In genomic region chrX:150587585-150588503, GRCh38 we compare ENCODE assay signal across 8 cellular contexts. TPM values are rescaled to one million over a fixed set of nuclear protein-coding genes. Genes with fewer than 3 reads are reported as not detected.
DNase-seq lines count a peak whose midpoint lies in the region; ATAC-seq and TF ChIP-seq lines count a peak whose summit lies in the region.

No MANE protein-coding gene starts in this region.

- no peak overlapping the region for H3K4me3 ChIP-seq in BJ (ENCODE audit: low read depth, low read length)
- no peak overlapping the region for H3K4me3 ChIP-seq in HFF-Myc (replicated peaks; ENCODE audit: low read depth, low read length)
- no peak overlapping the region for H3K4me3 ChIP-seq in fibroblast of lung (replicated peaks in 1 of 4; ENCODE audit: control extremely low read depth in 1 of 4, insufficient read depth in 1 of 4, low read depth in 3 of 4, low read length in 4 of 4)

- H3K79me2 ChIP-seq in fibroblast of lung (ENCODE audit: control insufficient read depth, insufficient read depth, low read length), result no peaks in the 10 kb centered on the region

- no peaks in the 10 kb centered on the region for H3K27me3 ChIP-seq in BJ (ENCODE audit: control insufficient read depth, insufficient read depth, low read length)
- no peaks in the 10 kb centered on the region for H3K27me3 ChIP-seq in fibroblast of lung (ENCODE audit: control insufficient read depth, insufficient read depth, low read length)

- H3K9ac ChIP-seq in fibroblast of lung (ENCODE audit: insufficient read depth, low read length), result no peak overlapping the region

- POLR2A ChIA-PET in BJ (lab: Charles Lee), result no interaction called here

- no peak for DNase-seq in BJ (ENCODE audit: low read depth)
- no peak for DNase-seq in HFF-Myc (ENCODE audit: extremely low read depth, low read depth)
- peak; percentile 34 to 47 for DNase-seq in activated CD4-positive, alpha-beta T cell treated with anti-CD3 and anti-CD28 coated beads, Interleukin-2, amount 50 U/mL, for 48 hours
- peak; percentile 9 to 41 for DNase-seq in fibroblast of lung (ENCODE audit: low read depth in 2 of 2)
- peak; percentile 33 to 35 for DNase-seq in stimulated activated CD4-positive, alpha-beta T cell treated with anti-CD3 and anti-CD28 coated beads, Interleukin-4, amount 100 ng/mL, for 4 hours
- no peak for DNase-seq in NOMO-1 treated with DMSO at 0.1 percent for 48 hours (lab: John Stamatoyannopoulos, UW; ENCODE audit: unreplicated experiment)
- DNase-seq in epidermal melanocyte (ENCODE audit: insufficient read length, low spot score), result no peak

- no peaks in the 10 kb centered on the region for H3K4me1 ChIP-seq in fibroblast of lung (ENCODE audit: control insufficient read depth, extremely low read depth, insufficient read depth, low read length)

- no peaks in the 10 kb centered on the region for H4K20me1 ChIP-seq in fibroblast of lung (ENCODE audit: control insufficient read depth, extremely low read depth, insufficient read depth, low read length)

- no peak for ATAC-seq in HG03175 (IDR thresholded peaks at IDR 0.05; ENCODE audit: unreplicated experiment)

- H3K36me3 ChIP-seq in BJ (ENCODE audit: control insufficient read depth, insufficient read depth, low read length), result no peaks in the 10 kb centered on the region
- H3K36me3 ChIP-seq in fibroblast of lung (ENCODE audit: control insufficient read depth, insufficient read depth, low read length), result no peaks in the 10 kb centered on the region

- H2AFZ ChIP-seq in fibroblast of lung (ENCODE audit: low read length), result no peak overlapping the region

- CTCF ChIA-PET in BJ (lab: Yijun Ruan, JAX), result interaction anchor here (0.8 to 1.4 kb wide), 5 partner anchors 9 to 635 kb away, joined by 3 to 5 read pairs (median 3); partner anchors contain the start of gene MAMLD1

- no peak overlapping the region for H3K4me2 ChIP-seq in fibroblast of lung (ENCODE audit: extremely low read depth, insufficient read depth, low read length)

- no peaks in the 10 kb centered on the region for H3K9me3 ChIP-seq in fibroblast of lung (ENCODE audit: control insufficient read depth, insufficient read depth, low read depth, low read length)

- peak; percentile 65 for TF ChIP-seq CTCF in BJ (IDR thresholded peaks at IDR 0.05; ENCODE audit: insufficient read depth, low read depth, low read length)
- peak; percentile 71 for TF ChIP-seq CTCF in HFF-Myc (IDR thresholded peaks at IDR 0.05; ENCODE audit: low read depth, low read length, missing control alignments)
- peak; percentile 51 to 63 for TF ChIP-seq CTCF in fibroblast of lung (conservative IDR thresholded peaks at IDR 0.05 in 1 of 2, IDR thresholded peaks at IDR 0.05 in 1 of 2; ENCODE audit: low read depth in 1 of 2, low read length in 2 of 2)

- H3K27ac ChIP-seq in fibroblast of lung (ENCODE audit: insufficient read depth, low read length), result no peak overlapping the region

RNA-seq across cellular contexts. Expression of gene MTM1, which starts 19.4 kb away (rescaled TPM):
- polyA plus RNA-seq in BJ (2011; rRNA removed) (2.6 and 4.6 TPM in 2 replicates), fibroblast of lung (5.0 and 5.1 TPM in 2 replicates)
- polyA minus RNA-seq in BJ (2011; rRNA and poly(A)+ RNA removed), result 1.9 and 2.0 TPM in 2 replicates
- total RNA-seq in fibroblast of lung, result 10.0 and 15.2 TPM in 2 replicates
- polyA plus RNA-seq in fibroblast of lung (2012), result 3.7 and 4.5 TPM in 2 replicates
- polyA minus RNA-seq in fibroblast of lung (ENCODE audit: low replicate concordance), result 0.39 and 4.7 TPM in 2 replicates

Comparison
In these comparisons a context has a peak if more than half of its experiments do, and no peak if none do; other contexts are left out.
1. DNase-seq: peak in activated CD4-positive, alpha-beta T cell treated with anti-CD3 and anti-CD28 coated beads, Interleukin-2, amount 50 U/mL, for 48 hours (2 of 2), fibroblast of lung (2 of 2) and stimulated activated CD4-positive, alpha-beta T cell treated with anti-CD3 and anti-CD28 coated beads, Interleukin-4, amount 100 ng/mL, for 4 hours (2 of 2); none in BJ (single experiment), HFF-Myc (single experiment), NOMO-1 treated with DMSO at 0.1 percent for 48 hours (single experiment) and epidermal melanocyte (single experiment).
2. Peak in every context shown above with its lines, with median percentiles within 50 percentile points of each other: CTCF ChIP-seq.